19 cellular contexts compared by ENCODE assay signal in the genomic region with DNA sequence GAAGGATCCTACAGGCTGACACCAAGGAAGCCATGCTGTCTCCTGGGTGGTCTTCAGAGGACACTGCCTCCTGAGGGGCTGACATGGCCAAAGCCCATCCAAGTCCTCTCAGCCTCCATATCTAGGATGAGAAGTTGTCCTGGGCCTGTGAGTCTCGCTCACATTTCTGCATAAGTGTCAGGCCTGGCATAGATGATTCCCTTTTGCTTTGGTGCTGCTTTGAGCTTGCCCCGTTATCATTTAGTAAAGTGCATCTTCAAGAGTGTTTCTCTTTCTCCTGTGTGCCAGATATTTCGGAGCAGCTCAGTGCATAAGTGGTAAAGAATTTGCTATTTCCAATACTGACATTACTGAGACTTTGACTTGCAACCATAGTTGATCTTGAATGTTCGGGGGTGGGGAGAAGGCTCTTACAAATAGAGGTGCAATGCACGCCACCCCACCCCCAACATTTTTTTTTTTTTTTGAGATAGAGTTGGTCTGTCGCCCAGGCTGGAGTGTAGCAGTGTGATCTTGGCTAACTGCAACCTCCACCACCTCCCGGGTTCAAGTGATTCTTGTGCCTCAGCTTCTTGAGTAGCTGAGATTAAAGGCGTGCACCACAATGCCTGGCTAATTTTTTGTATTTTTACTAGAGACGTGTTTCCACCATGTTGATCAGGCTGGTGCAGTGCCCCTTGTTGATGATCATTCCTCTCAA. TPM values are rescaled to one million over a fixed set of nuclear protein-coding genes. Genes with fewer than 3 reads are reported as not detected.
DNase-seq lines count a peak whose midpoint lies in the region; ATAC-seq and TF ChIP-seq lines count a peak whose summit lies in the region.
"Had no signal": no experiment of that assay in that cellular context is flagged by ENCODE, and none has a peak within 500 bp of the region (broad histone marks: within the 10 kb centered on the region; RNA-seq: fewer than 3 reads in every experiment).

No MANE protein-coding gene starts in this region.

- no peak overlapping the region for H3K4ac ChIP-seq in neuronal stem cell (ENCODE audit: low read length)

- H2BK5ac ChIP-seq in neuronal stem cell (ENCODE audit: low read length): no peak overlapping the region

- H3K4me3 ChIP-seq in heart left ventricle (no peak overlapping the region), heart right ventricle (no peak overlapping the region), neuronal stem cell (ENCODE audit: low read length in 2 of 2) (peak overlapping the region in 1 of 2 donors; percentile 13), transverse colon (no peak overlapping the region)
- H3K4me3 ChIP-seq: GM23338 had no signal

- H3K14ac ChIP-seq in neuronal stem cell (ENCODE audit: low read length): peak overlapping the region; percentile 51

- no peak overlapping the region for H2BK120ac ChIP-seq in neuronal stem cell (ENCODE audit: low read depth, low read length)

- no peak for TF ChIP-seq POLR2A in heart left ventricle (IDR thresholded peaks at IDR 0.05)
- TF ChIP-seq POLR2A in transverse colon (IDR thresholded peaks at IDR 0.05): no peak

- H3K18ac ChIP-seq in neuronal stem cell (ENCODE audit: low read length): peak overlapping the region; percentile 8

- H3K36me3 ChIP-seq in heart left ventricle (peaks cover 0 to 10% (median 0%) of the 10 kb centered on the region in 9 donors), heart right ventricle (peaks cover 0 to 8% (median 0%) of the 10 kb centered on the region in 9 donors), neuronal stem cell (replicated peaks in 1 of 2; ENCODE audit: control insufficient read depth in 2 of 2, insufficient read depth in 2 of 2, low read length in 2 of 2) (no peaks in the 10 kb centered on the region), transverse colon (no peaks in the 10 kb centered on the region)

- no peaks in the 10 kb centered on the region for H3K9me3 ChIP-seq in heart left ventricle
- peaks cover 0 to 6% (median 0%) of the 10 kb centered on the region in 11 donors for H3K9me3 ChIP-seq in heart right ventricle
- H3K9me3 ChIP-seq in neuronal stem cell (replicated peaks in 1 of 2; ENCODE audit: control insufficient read depth in 2 of 2, insufficient read depth in 1 of 2, low read depth in 1 of 2, low read length in 2 of 2): no peaks in the 10 kb centered on the region
- no peaks in the 10 kb centered on the region for H3K9me3 ChIP-seq in transverse colon

- H3K9ac ChIP-seq in neuronal stem cell (ENCODE audit: low read depth, low read length, poor library complexity): no peak overlapping the region

- WGBS in heart left ventricle, 4 donors: 56 to 70% (median 62%) methylated on average over 9 of the region's 9 CpGs
- 54 to 69% methylated on average over 9 of the region's 9 CpGs for WGBS in heart right ventricle, 2 donors
- WGBS in neuronal stem cell (ENCODE audit: extremely low coverage in 2 of 2, insufficient read length in 2 of 2, insufficient replicate concordance in 1 of 2), 2 donors: no CpG with 5 or more reads among the region's 9 CpGs
- WGBS in transverse colon (ENCODE audit: low coverage in 1 of 2), 2 donors: 97 to 100% methylated on average over 4 to 9 of the region's 9 CpGs

- TF ChIP-seq EP300 in transverse colon (IDR thresholded peaks at IDR 0.05; ENCODE audit: low read depth): no peak

- DNase-seq in heart left ventricle (no peak), heart right ventricle (no peak), left ventricle myocardium superior (no peak), neuronal stem cell (ENCODE audit: low spot score) (no peak), left lobe of liver (ENCODE audit: low spot score) (no peak), transverse colon (no peak)
- DNase-seq: C1 segment of cervical spinal cord; Calu3; CD4-positive, alpha-beta memory T cell; COR-L47; DMS53; DMS79 treated with DMSO at 0.1 percent for 48 hours; GF-D8; H9 had no signal

- H2AFZ ChIP-seq in neuronal stem cell (ENCODE audit: low read length): no peak overlapping the region
- H2AFZ ChIP-seq: GM23338 had no signal

- H3K23ac ChIP-seq in neuronal stem cell (ENCODE audit: low read depth, low read length, poor library complexity): no peak overlapping the region

- no peak overlapping the region for H4K91ac ChIP-seq in neuronal stem cell (ENCODE audit: low read depth, low read length, poor library complexity)

- no peak overlapping the region for H3K4me2 ChIP-seq in neuronal stem cell (ENCODE audit: insufficient read depth, low read length, poor library complexity, severe bottlenecking)
- H3K4me2 ChIP-seq: GM23338 had no signal

- intact Hi-C loops in heart left ventricle (cut with DNase I): no loop called here
- intact Hi-C loops in heart right ventricle (cut with DNase I): no loop called here
- intact Hi-C loops in left ventricle myocardium superior (cut with micrococcal nuclease): no loop called here
- intact Hi-C loops in transverse colon (cut with DNase I; ENCODE audit: low total_unique reads): no loop called here

- no peak overlapping the region for H2BK12ac ChIP-seq in neuronal stem cell (ENCODE audit: low read length)

- H2AK5ac ChIP-seq in neuronal stem cell (ENCODE audit: low read depth, low read length): no peak overlapping the region

- H3K79me1 ChIP-seq in neuronal stem cell (ENCODE audit: low read depth, low read length): peaks cover 3% of the 10 kb centered on the region

- in situ Hi-C loops in transverse colon (cut with MboI; ENCODE audit: low pct_ligation_motif_present in 1 of 4, low pct_unique_long_range_greater_than_20kb in 1 of 4, low sequenced_read_pairs in 3 of 4): no loop called here

- TF ChIP-seq CTCF in heart left ventricle (IDR thresholded peaks at IDR 0.05) (no peak), heart right ventricle (IDR thresholded peaks at IDR 0.05) (no peak), transverse colon (IDR thresholded peaks at IDR 0.05) (no peak)

- ATAC-seq in heart left ventricle (peak; percentile 29 to 58 (median 42)), heart right ventricle (peak in 5 of 8 donors; percentile 44 to 65 (median 50)), left ventricle myocardium superior (peak; percentile 64), left lobe of liver (no peak), GM18867 (IDR thresholded peaks at IDR 0.05; ENCODE audit: unreplicated experiment) (no peak), GM19455 (IDR thresholded peaks at IDR 0.05; ENCODE audit: unreplicated experiment) (no peak)
- ATAC-seq: GM23338, HCT116 had no signal

- H4K8ac ChIP-seq in neuronal stem cell (ENCODE audit: low read depth, low read length): no peak overlapping the region

- no peaks in the 10 kb centered on the region for H3K27me3 ChIP-seq in heart left ventricle
- no peaks in the 10 kb centered on the region for H3K27me3 ChIP-seq in heart right ventricle
- no peaks in the 10 kb centered on the region for H3K27me3 ChIP-seq in neuronal stem cell (ENCODE audit: control insufficient read depth in 3 of 3, insufficient read depth in 3 of 3, low read depth in 1 of 3, low read length in 3 of 3)
- H3K27me3 ChIP-seq in transverse colon: no peaks in the 10 kb centered on the region

- H3K4me1 ChIP-seq in heart left ventricle (peaks cover 0 to 21% (median 5%) of the 10 kb centered on the region in 12 donors), heart right ventricle (peaks cover 0 to 25% (median 10%) of the 10 kb centered on the region in 9 donors), neuronal stem cell (ENCODE audit: control insufficient read depth in 2 of 2, insufficient read depth in 1 of 2, low read depth in 1 of 2, low read length in 2 of 2) (peaks cover 0 to 1% of the 10 kb centered on the region in 2 donors), transverse colon (peaks cover 0 to 6% (median 0%) of the 10 kb centered on the region in 4 donors)

- H3K27ac ChIP-seq in heart left ventricle: no peak overlapping the region
- H3K27ac ChIP-seq in heart right ventricle: no peak overlapping the region
- H3K27ac ChIP-seq in neuronal stem cell (replicated peaks; ENCODE audit: low read length): no peak overlapping the region
- H3K27ac ChIP-seq in transverse colon: no peak overlapping the region

- H2BK15ac ChIP-seq in neuronal stem cell (ENCODE audit: low read length): no peak overlapping the region

RNA-seq across cellular contexts. Expression of a gene that starts 9.1 kb away (rescaled TPM):
- total RNA-seq in heart left ventricle (10 to 100 TPM in 8 of 9 donors, 1 to 10 TPM in 1; 7.4 to 19.3 (median 13.0) TPM), heart right ventricle (10 to 100 TPM in 9 of 10 donors, 1 to 10 TPM in 1; 8.9 to 21.4 (median 14.7) TPM), left ventricle myocardium superior (25.7 TPM), left lobe of liver (13.2 TPM), transverse colon (10 to 100 TPM; 14.3 to 23.2 (median 19.1) TPM)
- polyA plus RNA-seq in heart left ventricle (1 to 10 TPM; 3.4 to 5.6 TPM), heart right ventricle (1 to 10 TPM; 2.9 to 3.7 TPM)
- 6.0 TPM for polyA plus RNA-seq in neuronal stem cell (2013, experiment 1 of 2)
- polyA plus RNA-seq in neuronal stem cell (2013, experiment 2 of 2): 6.1 TPM
- total RNA-seq: A172 had no signal

Comparison
In these comparisons a context has a peak if more than half of its experiments do, and no peak if none do; other contexts are left out.
1. ATAC-seq: peak in heart left ventricle (4 of 4), heart right ventricle (5 of 8) and left ventricle myocardium superior (single experiment); none in left lobe of liver (single experiment), GM18867 (single experiment) and GM19455 (single experiment).